ENCODE assay signal across 16 cellular contexts in genomic region chr6:148884461-148884860, GRCh38.
DNase-seq lines count a peak whose midpoint lies in the region; ATAC-seq and TF ChIP-seq lines count a peak whose summit lies in the region.
"Had no signal": no experiment of that assay in that cellular context is flagged by ENCODE, and none has a peak within 500 bp of the region (broad histone marks: within the 10 kb centered on the region; RNA-seq: fewer than 3 reads in every experiment).

No MANE protein-coding gene starts in this region.

- CTCF ChIA-PET in PC-9 (lab: Charles Lee): no interaction called here

- no peak for TF ChIP-seq EP300 in esophagus muscularis mucosa (IDR thresholded peaks at IDR 0.05)

- no peaks in the 10 kb centered on the region for H3K79me2 ChIP-seq in PC-9 (ENCODE audit: low read depth)
- H3K79me2 ChIP-seq: parathyroid adenoma had no signal

- TF ChIP-seq CTCF in esophagus muscularis mucosa (IDR thresholded peaks at IDR 0.05) (no peak), PC-9 (conservative IDR thresholded peaks at IDR 0.05) (no peak)

- H3K4me1 ChIP-seq in esophagus muscularis mucosa: peaks cover 6 to 57% (median 38%) of the 10 kb centered on the region in 4 donors
- H3K4me1 ChIP-seq in PC-9 (replicated peaks; ENCODE audit: insufficient read depth): no peaks in the 10 kb centered on the region

- no peaks in the 10 kb centered on the region for H4K20me1 ChIP-seq in PC-9 (ENCODE audit: insufficient read depth)

- TF ChIP-seq POLR2A in esophagus muscularis mucosa (IDR thresholded peaks at IDR 0.05; ENCODE audit: low read depth): no peak

- no TSS peak for BruUV-seq in PC-9 (replicated peaks; lab: Mats Ljungman, UMichigan)

- WGBS in esophagus muscularis mucosa: 87% methylated on average over 2 of the region's 2 CpGs

- H3K4me3 ChIP-seq in esophagus muscularis mucosa (no peak overlapping the region), PC-9 (no peak overlapping the region)
- H3K4me3 ChIP-seq: GM23248, smooth muscle cell had no signal

- H3K9me3 ChIP-seq in esophagus muscularis mucosa (no peaks in the 10 kb centered on the region), PC-9 (ENCODE audit: insufficient read depth, low read depth) (no peaks in the 10 kb centered on the region)

- H3K36me3 ChIP-seq in esophagus muscularis mucosa: no peaks in the 10 kb centered on the region
- H3K36me3 ChIP-seq in PC-9 (ENCODE audit: low read depth): no peaks in the 10 kb centered on the region

- intact Hi-C loops in esophagus muscularis mucosa (cut with DNase I) (no loop called here), Right ventricle myocardium inferior (cut with DNase I) (no loop called here), PC-9 (cut with micrococcal nuclease; ENCODE audit: unreplicated experiment) (no loop called here)

- ATAC-seq in GM19043 (IDR thresholded peaks at IDR 0.05; ENCODE audit: low read depth, unreplicated experiment): peak; percentile 69
- peak; percentile 43 for ATAC-seq in HG03025 (IDR thresholded peaks at IDR 0.05; ENCODE audit: low FRiP score, unreplicated experiment)
- ATAC-seq in Right ventricle myocardium inferior: no peak
- ATAC-seq in HG02763 (IDR thresholded peaks at IDR 0.05; ENCODE audit: unreplicated experiment): no peak

- H3F3A ChIP-seq in PC-9 (ENCODE audit: insufficient read depth, low read depth): no peaks in the 10 kb centered on the region

- H3K27me3 ChIP-seq in esophagus muscularis mucosa (no peaks in the 10 kb centered on the region), PC-9 (ENCODE audit: insufficient read depth, low read depth) (no peaks in the 10 kb centered on the region)

- DNase-seq in GDM1 (lab: John Stamatoyannopoulos, UW): peak; percentile 12
- DNase-seq in esophagus muscularis mucosa (ENCODE audit: extremely low spot score): peak; percentile 47
- DNase-seq in Right ventricle myocardium inferior (ENCODE audit: missing footprints): no peak
- DNase-seq in PC-9: no peak
- no peak for DNase-seq in COR-L47 (lab: John Stamatoyannopoulos, UW)
- DNase-seq: activated CD4-positive, alpha-beta T cell treated with anti-CD3 and anti-CD28 coated beads, Interleukin-2, amount 50 U/mL, for 1 hour; amniotic stem cell; midbrain; NCI-H1048; T-helper 9 cell had no signal

- H3K27ac ChIP-seq in esophagus muscularis mucosa (replicated peaks in 1 of 4): peak overlapping the region in 2 of 4 donors; percentile 40
- H3K27ac ChIP-seq in PC-9: no peak overlapping the region
- H3K27ac ChIP-seq: parathyroid adenoma had no signal

- no peaks in the 10 kb centered on the region for H3K9me2 ChIP-seq in PC-9 (ENCODE audit: insufficient read depth)

- H3K4me2 ChIP-seq in PC-9: no peak overlapping the region
- H3K4me2 ChIP-seq: smooth muscle cell had no signal

- H2AFZ ChIP-seq in PC-9: no peak overlapping the region
- H2AFZ ChIP-seq: GM23248, parathyroid adenoma had no signal

- POLR2A ChIA-PET in PC-9 (lab: Charles Lee; ENCODE audit: unreplicated experiment): no interaction called here

Comparison
In these comparisons a context has a peak if more than half of its experiments do, and no peak if none do; other contexts are left out.
1. DNase-seq: peak in GDM1 (single experiment) and esophagus muscularis mucosa (single experiment); none in Right ventricle myocardium inferior (single experiment), PC-9 (0 of 2) and COR-L47 (single experiment).
2. ATAC-seq: peak in GM19043 (single experiment) and HG03025 (single experiment); none in Right ventricle myocardium inferior (single experiment) and HG02763 (single experiment).